In the genomic region with DNA sequence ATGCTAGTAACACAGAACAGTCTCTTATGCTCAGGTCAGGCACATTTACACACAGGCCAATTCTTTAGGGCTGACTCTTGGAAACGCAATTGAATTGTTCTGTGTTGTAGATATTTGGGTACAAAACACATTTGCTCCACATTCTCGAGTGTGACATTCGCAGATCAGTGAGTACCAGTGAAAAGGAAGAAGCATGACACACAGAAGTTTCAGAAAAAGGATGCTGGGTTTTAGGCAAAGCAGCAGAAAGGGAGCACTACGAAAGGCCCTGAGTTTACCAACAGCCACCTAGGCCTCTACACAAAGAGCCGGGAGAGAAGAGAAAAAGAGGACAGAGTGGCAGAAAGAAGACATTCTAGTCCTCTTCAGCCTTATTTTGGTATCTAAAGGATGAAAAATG, we compare ENCODE assay signal across 14 cellular contexts.
DNase-seq lines count a peak whose midpoint lies in the region; ATAC-seq, FAIRE-seq and TF ChIP-seq lines count a peak whose summit lies in the region.
"Had no signal": no experiment of that assay in that cellular context is flagged by ENCODE, and none has a peak within 500 bp of the region (broad histone marks: within the 10 kb centered on the region; RNA-seq: fewer than 3 reads in every experiment).

No MANE protein-coding gene starts in this region.

- no peak overlapping the region for H3K4me3 ChIP-seq in GM23338
- H3K4me3 ChIP-seq: sigmoid colon had no signal

- peaks cover 6% of the 10 kb centered on the region for H3K9me3 Mint-ChIP-seq in GM23338
- peaks cover 17% of the 10 kb centered on the region for H3K9me3 Mint-ChIP-seq in T-helper 1 cell treated with Interleukin-12 subunit alpha and Interleukin-12 subunit beta and Interleukin-4 antibody, amounts not matched to agents 30 μg/mL and 1 μg/mL, for 36 hours
- no peaks in the 10 kb centered on the region for H3K9me3 Mint-ChIP-seq in neural crest cell

- H3K27ac Mint-ChIP-seq in GM23338 (no peak overlapping the region), neural crest cell (ENCODE audit: unreplicated experiment) (peak overlapping the region; percentile 15)
- H3K27ac Mint-ChIP-seq in T-helper 1 cell treated with Interleukin-12 subunit alpha and Interleukin-12 subunit beta and Interleukin-4 antibody, amounts not matched to agents 30 μg/mL and 1 μg/mL, for 36 hours, result peak overlapping the region; percentile 85

- H3K4me3 Mint-ChIP-seq in GM23338, result no peak overlapping the region
- peak overlapping the region; percentile 18 for H3K4me3 Mint-ChIP-seq in T-helper 1 cell treated with Interleukin-12 subunit alpha and Interleukin-12 subunit beta and Interleukin-4 antibody, amounts not matched to agents 30 μg/mL and 1 μg/mL, for 36 hours
- H3K4me3 Mint-ChIP-seq in neural crest cell, result no peak overlapping the region

- H3K9me2 ChIP-seq in GM23338 (ENCODE audit: insufficient read depth), result 0 out of 2 replicates have a peak, but pooled peaks cover 3% of the 10 kb centered on the region

- no peaks in the 10 kb centered on the region for H3K4me1 ChIP-seq in GM23338 (ENCODE audit: insufficient read depth)
- H3K4me1 ChIP-seq: sigmoid colon had no signal

- ATAC-seq in GM23338 (no peak), HG03439 (IDR thresholded peaks at IDR 0.05; ENCODE audit: unreplicated experiment) (no peak)

- H3K36me3 Mint-ChIP-seq in GM23338 (ENCODE audit: low read depth), result peaks cover 3% of the 10 kb centered on the region; the same call in 1 of the 3 replicates
- peaks cover 26% of the 10 kb centered on the region for H3K36me3 Mint-ChIP-seq in T-helper 1 cell treated with Interleukin-12 subunit alpha and Interleukin-12 subunit beta and Interleukin-4 antibody, amounts not matched to agents 30 μg/mL and 1 μg/mL, for 36 hours (ENCODE audit: low read depth)
- peaks cover 3% of the 10 kb centered on the region for H3K36me3 Mint-ChIP-seq in neural crest cell (ENCODE audit: low read depth)

- H4K20me1 ChIP-seq in GM23338 (replicated peaks; ENCODE audit: insufficient read depth), result no peaks in the 10 kb centered on the region

- no peak for TF ChIP-seq CTCF in GM23338 (conservative IDR thresholded peaks at IDR 0.05; ENCODE audit: low read depth in 2 of 2)
- TF ChIP-seq CTCF in neural crest cell (conservative IDR thresholded peaks at IDR 0.05), result no peak

- FAIRE-seq in GM18507 (lab: Jason Lieb, UNC), result peak; percentile 70
- FAIRE-seq: endometrium had no signal

- no peak for DNase-seq in GM18507 (ENCODE audit: extremely low spot score, insufficient read length, low read depth)
- DNase-seq in GM23338 (ENCODE audit: low spot score), result no peak
- DNase-seq in neural crest cell (ENCODE audit: low read depth, low spot score), result no peak
- no peak for DNase-seq in NK-92 treated with Interleukin-12 subunit alpha and Interleukin-12 subunit beta, amount 100 ng/mL, for 24 hours (lab: John Stamatoyannopoulos, UW)
- no peak for DNase-seq in iPS-NIHi7 (ENCODE audit: extremely low spot score)
- DNase-seq: anterior cingulate cortex, IMR-90, midbrain, NCI-H226, Right ventricle myocardium superior, sigmoid colon had no signal

- no peaks in the 10 kb centered on the region for H3K36me3 ChIP-seq in GM23338 (ENCODE audit: insufficient read depth)
- H3K36me3 ChIP-seq: sigmoid colon had no signal

- H3K27me3 Mint-ChIP-seq in GM23338 (ENCODE audit: insufficient read depth, low read depth, poor library complexity), result no peaks in the 10 kb centered on the region
- no peaks in the 10 kb centered on the region for H3K27me3 Mint-ChIP-seq in T-helper 1 cell treated with Interleukin-12 subunit alpha and Interleukin-12 subunit beta and Interleukin-4 antibody, amounts not matched to agents 30 μg/mL and 1 μg/mL, for 36 hours (ENCODE audit: low read depth)
- H3K27me3 Mint-ChIP-seq in neural crest cell (ENCODE audit: low read depth), result no peaks in the 10 kb centered on the region

- H3K79me2 ChIP-seq in GM23338 (replicated peaks; ENCODE audit: insufficient read depth), result no peaks in the 10 kb centered on the region

- H3K4me2 ChIP-seq in GM23338, result no peak overlapping the region

- H2AFZ ChIP-seq in GM23338, result peak overlapping the region; percentile 73; the same call in 1 of the 2 replicates

- H3K27me3 ChIP-seq in GM23338 (ENCODE audit: insufficient read depth), result no peaks in the 10 kb centered on the region
- H3K27me3 ChIP-seq: sigmoid colon had no signal

- no peaks in the 10 kb centered on the region for H3F3A ChIP-seq in GM23338 (replicated peaks; ENCODE audit: low read depth)

- peaks cover 4% of the 10 kb centered on the region; the same call in 1 of the 3 replicates for H3K4me1 Mint-ChIP-seq in GM23338
- peaks cover 87% of the 10 kb centered on the region for H3K4me1 Mint-ChIP-seq in T-helper 1 cell treated with Interleukin-12 subunit alpha and Interleukin-12 subunit beta and Interleukin-4 antibody, amounts not matched to agents 30 μg/mL and 1 μg/mL, for 36 hours (ENCODE audit: low read depth)
- no peaks in the 10 kb centered on the region for H3K4me1 Mint-ChIP-seq in neural crest cell

- H3K27ac ChIP-seq in GM23338 (ENCODE audit: low read depth), result no peak overlapping the region
- H3K27ac ChIP-seq: sigmoid colon had no signal

TF ChIP-seq in GM23338, 12 proteins besides CTCF, POLR2A, EP300 and RAD21:
- TF ChIP-seq POLR2AphosphoS5 (IDR thresholded peaks at IDR 0.05; ENCODE audit: low read depth), result no peak
- TF ChIP-seq, protein P1, sequence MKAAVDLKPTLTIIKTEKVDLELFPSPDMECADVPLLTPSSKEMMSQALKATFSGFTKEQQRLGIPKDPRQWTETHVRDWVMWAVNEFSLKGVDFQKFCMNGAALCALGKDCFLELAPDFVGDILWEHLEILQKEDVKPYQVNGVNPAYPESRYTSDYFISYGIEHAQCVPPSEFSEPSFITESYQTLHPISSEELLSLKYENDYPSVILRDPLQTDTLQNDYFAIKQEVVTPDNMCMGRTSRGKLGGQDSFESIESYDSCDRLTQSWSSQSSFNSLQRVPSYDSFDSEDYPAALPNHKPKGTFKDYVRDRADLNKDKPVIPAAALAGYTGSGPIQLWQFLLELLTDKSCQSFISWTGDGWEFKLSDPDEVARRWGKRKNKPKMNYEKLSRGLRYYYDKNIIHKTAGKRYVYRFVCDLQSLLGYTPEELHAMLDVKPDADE (IDR thresholded peaks at IDR 0.05), result no peak
- TF ChIP-seq CREB1 (CRISPR knock-in tag; IDR thresholded peaks at IDR 0.05; ENCODE audit: low read depth), result no peak
- TF ChIP-seq JUNB (IDR thresholded peaks at IDR 0.05; ENCODE audit: unreplicated experiment), result no peak
- TF ChIP-seq ZNF114 (CRISPR knock-in tag; IDR thresholded peaks at IDR 0.05), result no peak
- TF ChIP-seq, protein P2, sequence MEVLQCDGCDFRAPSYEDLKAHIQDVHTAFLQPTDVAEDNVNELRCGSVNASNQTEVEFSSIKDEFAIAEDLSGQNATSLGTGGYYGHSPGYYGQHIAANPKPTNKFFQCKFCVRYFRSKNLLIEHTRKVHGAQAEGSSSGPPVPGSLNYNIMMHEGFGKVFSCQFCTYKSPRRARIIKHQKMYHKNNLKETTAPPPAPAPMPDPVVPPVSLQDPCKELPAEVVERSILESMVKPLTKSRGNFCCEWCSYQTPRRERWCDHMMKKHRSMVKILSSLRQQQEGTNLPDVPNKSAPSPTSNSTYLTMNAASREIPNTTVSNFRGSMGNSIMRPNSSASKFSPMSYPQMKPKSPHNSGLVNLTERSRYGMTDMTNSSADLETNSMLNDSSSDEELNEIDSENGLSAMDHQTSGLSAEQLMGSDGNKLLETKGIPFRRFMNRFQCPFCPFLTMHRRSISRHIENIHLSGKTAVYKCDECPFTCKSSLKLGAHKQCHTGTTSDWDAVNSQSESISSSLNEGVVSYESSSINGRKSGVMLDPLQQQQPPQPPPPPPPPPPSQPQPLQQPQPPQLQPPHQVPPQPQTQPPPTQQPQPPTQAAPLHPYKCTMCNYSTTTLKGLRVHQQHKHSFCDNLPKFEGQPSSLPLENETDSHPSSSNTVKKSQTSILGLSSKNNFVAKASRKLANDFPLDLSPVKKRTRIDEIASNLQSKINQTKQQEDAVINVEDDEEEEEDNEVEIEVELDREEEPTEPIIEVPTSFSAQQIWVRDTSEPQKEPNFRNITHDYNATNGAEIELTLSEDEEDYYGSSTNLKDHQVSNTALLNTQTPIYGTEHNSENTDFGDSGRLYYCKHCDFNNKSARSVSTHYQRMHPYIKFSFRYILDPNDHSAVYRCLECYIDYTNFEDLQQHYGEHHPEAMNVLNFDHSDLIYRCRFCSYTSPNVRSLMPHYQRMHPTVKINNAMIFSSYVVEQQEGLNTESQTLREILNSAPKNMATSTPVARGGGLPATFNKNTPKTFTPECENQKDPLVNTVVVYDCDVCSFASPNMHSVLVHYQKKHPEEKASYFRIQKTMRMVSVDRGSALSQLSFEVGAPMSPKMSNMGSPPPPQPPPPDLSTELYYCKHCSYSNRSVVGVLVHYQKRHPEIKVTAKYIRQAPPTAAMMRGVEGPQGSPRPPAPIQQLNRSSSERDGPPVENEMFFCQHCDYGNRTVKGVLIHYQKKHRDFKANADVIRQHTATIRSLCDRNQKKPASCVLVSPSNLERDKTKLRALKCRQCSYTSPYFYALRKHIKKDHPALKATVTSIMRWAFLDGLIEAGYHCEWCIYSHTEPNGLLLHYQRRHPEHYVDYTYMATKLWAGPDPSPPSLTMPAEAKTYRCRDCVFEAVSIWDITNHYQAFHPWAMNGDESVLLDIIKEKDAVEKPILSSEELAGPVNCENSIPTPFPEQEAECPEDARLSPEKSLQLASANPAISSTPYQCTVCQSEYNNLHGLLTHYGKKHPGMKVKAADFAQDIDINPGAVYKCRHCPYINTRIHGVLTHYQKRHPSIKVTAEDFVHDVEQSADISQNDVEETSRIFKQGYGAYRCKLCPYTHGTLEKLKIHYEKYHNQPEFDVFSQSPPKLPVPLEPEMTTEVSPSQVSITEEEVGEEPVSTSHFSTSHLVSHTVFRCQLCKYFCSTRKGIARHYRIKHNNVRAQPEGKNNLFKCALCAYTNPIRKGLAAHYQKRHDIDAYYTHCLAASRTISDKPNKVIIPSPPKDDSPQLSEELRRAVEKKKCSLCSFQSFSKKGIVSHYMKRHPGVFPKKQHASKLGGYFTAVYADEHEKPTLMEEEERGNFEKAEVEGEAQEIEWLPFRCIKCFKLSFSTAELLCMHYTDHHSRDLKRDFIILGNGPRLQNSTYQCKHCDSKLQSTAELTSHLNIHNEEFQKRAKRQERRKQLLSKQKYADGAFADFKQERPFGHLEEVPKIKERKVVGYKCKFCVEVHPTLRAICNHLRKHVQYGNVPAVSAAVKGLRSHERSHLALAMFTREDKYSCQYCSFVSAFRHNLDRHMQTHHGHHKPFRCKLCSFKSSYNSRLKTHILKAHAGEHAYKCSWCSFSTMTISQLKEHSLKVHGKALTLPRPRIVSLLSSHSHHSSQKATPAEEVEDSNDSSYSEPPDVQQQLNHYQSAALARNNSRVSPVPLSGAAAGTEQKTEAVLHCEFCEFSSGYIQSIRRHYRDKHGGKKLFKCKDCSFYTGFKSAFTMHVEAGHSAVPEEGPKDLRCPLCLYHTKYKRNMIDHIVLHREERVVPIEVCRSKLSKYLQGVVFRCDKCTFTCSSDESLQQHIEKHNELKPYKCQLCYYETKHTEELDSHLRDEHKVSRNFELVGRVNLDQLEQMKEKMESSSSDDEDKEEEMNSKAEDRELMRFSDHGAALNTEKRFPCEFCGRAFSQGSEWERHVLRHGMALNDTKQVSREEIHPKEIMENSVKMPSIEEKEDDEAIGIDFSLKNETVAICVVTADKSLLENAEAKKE (CRISPR knock-in tag; IDR thresholded peaks at IDR 0.05), result no peak
TF ChIP-seq in GM23338: peak in this region for 0.
